In the genomic region with DNA sequence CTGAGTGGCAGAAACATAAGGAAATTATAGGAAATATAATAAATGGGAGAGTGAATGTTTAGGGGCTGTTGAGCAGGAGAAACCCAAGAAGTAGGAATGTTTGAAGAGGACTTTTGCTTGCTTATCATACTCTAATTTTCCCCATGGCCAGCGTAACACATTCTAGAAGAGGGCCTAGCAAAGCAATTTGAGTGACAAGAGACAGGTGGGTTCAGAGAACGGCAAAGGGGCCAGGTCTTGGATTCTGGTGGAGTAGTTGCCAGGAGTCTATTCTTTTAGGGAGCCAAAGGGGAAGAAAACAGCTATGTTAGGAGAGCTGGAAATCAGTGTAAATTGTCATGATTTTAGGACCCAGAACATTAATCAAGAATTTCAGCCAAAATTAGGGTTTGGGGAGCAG, we compare ENCODE assay signal across 1 cellular context.
TF ChIP-seq lines count a peak whose summit lies in the region.

No MANE protein-coding gene starts in this region.

TF ChIP-seq in SK-N-SH, 30 proteins besides CTCF, POLR2A, EP300 and RAD21 (continued from another document):
- TF ChIP-seq REST (IDR thresholded peaks at IDR 0.05; ENCODE audit: low read depth, low read length): no peak
- no peak for TF ChIP-seq ELF1 (IDR thresholded peaks at IDR 0.05)
- no peak for TF ChIP-seq YY1 (IDR thresholded peaks at IDR 0.05; ENCODE audit: low read depth)
- no peak for TF ChIP-seq GABPA (IDR thresholded peaks at IDR 0.05; ENCODE audit: low read depth)
